In the genomic region with DNA sequence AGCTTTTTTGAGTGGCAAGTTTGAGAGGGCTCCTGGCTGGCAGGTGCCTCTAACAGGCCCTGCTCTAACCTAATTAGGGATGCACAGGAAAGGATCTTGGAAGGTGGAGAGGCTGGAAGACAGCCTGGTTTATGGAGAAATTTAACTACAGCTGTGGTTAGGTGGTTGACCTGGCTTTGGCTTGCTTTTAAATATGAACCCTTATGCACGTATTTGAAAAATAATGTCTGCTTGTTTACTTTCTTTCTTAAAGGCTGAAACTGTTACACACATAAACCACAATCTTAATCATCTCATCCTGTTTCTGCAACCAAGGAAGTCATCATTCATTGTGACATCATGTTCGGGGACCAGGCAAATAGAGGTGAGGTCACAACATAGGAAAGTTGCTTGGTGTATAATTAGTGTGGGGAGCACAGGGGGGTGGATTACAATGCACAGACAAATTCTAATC, we compare ENCODE assay signal across 9 cellular contexts. TPM values are rescaled to one million over a fixed set of nuclear protein-coding genes. Genes with fewer than 3 reads are reported as not detected.
DNase-seq lines count a peak whose midpoint lies in the region; ATAC-seq, FAIRE-seq and TF ChIP-seq lines count a peak whose summit lies in the region.
"Had no signal": no experiment of that assay in that cellular context is flagged by ENCODE, and none has a peak within 500 bp of the region (broad histone marks: within the 10 kb centered on the region; RNA-seq: fewer than 3 reads in every experiment).

No MANE protein-coding gene starts in this region.

- H3K4me2 ChIP-seq in PC-9 (peak overlapping the region; percentile 65), HepG2 (ENCODE audit: low read depth, low read length) (no peak overlapping the region)

- intact Hi-C loops in PC-9 (cut with micrococcal nuclease; ENCODE audit: unreplicated experiment) (no loop called here), HepG2 (cut with micrococcal nuclease; ENCODE audit: unreplicated experiment) (loop anchor here (10.0 kb wide), 1 partner anchor 1841 kb away; no protein-coding TSS in a partner anchor)

- H3K27ac ChIP-seq in PC-9 (peak overlapping the region; percentile 78), HepG2 (ENCODE audit: extremely low read length, insufficient read depth, low read length) (no peak overlapping the region), substantia nigra (ENCODE audit: low read depth, low read length, poor library complexity, severe bottlenecking) (no peak overlapping the region)

- TF ChIP-seq POLR2A in HepG2 (IDR thresholded peaks at IDR 0.05; ENCODE audit: insufficient read depth in 1 of 2, low read depth in 2 of 2, low read length in 2 of 2), result no peak

- FAIRE-seq in HepG2 (lab: Jason Lieb, UNC), result no peak
- FAIRE-seq: A204.1 had no signal

- WGBS in HepG2 (ENCODE audit: low lambda C conversion rate), result 98% methylated on average over 2 of the region's 2 CpGs

- H3K9me3 ChIP-seq in PC-9 (ENCODE audit: insufficient read depth, low read depth), result 0 out of 2 replicates have a peak, but pooled peaks cover 4% of the 10 kb centered on the region
- no peaks in the 10 kb centered on the region for H3K9me3 ChIP-seq in HepG2 (ENCODE audit: low read length)

- no peaks in the 10 kb centered on the region for H3K27me3 Mint-ChIP-seq in activated naive CD4-positive, alpha-beta T cell treated with anti-CD3 and anti-CD28 coated beads, Interleukin-2, amount 50 U/mL, for 24 hours

- H4K20me1 ChIP-seq in PC-9 (ENCODE audit: insufficient read depth), result peaks cover 6% of the 10 kb centered on the region
- peaks cover 7% of the 10 kb centered on the region; the same call in 1 of the 2 replicates for H4K20me1 ChIP-seq in HepG2 (ENCODE audit: insufficient read depth, low read length)

- H2AFZ ChIP-seq in PC-9, result no peak overlapping the region
- H2AFZ ChIP-seq in HepG2 (ENCODE audit: low read length), result no peak overlapping the region

- peaks cover 61% of the 10 kb centered on the region for H3F3A ChIP-seq in PC-9 (ENCODE audit: insufficient read depth, low read depth)

- no peaks in the 10 kb centered on the region for H3K9me3 Mint-ChIP-seq in activated naive CD4-positive, alpha-beta T cell treated with anti-CD3 and anti-CD28 coated beads, Interleukin-2, amount 50 U/mL, for 24 hours

- TF ChIP-seq CTCF in PC-9 (conservative IDR thresholded peaks at IDR 0.05) (no peak), HepG2 (CRISPR knock-in tag; IDR thresholded peaks at IDR 0.05) (no peak)

- no peak for ATAC-seq in HepG2

- H3K27ac Mint-ChIP-seq in activated naive CD4-positive, alpha-beta T cell treated with anti-CD3 and anti-CD28 coated beads, Interleukin-2, amount 50 U/mL, for 24 hours, result peak overlapping the region; percentile 92

- no peaks in the 10 kb centered on the region for H3K27me3 ChIP-seq in PC-9 (ENCODE audit: insufficient read depth, low read depth)
- H3K27me3 ChIP-seq in HepG2 (ENCODE audit: control insufficient read depth in 1 of 2, insufficient read depth in 2 of 2, low read length in 2 of 2), result no peaks in the 10 kb centered on the region

- BruUV-seq in PC-9 (replicated peaks; lab: Mats Ljungman, UMichigan) (no TSS peak), HepG2 (replicated peaks; lab: Mats Ljungman, UMichigan) (no TSS peak)

- no peak overlapping the region for H3K4me3 ChIP-seq in PC-9
- H3K4me3 ChIP-seq in HepG2 (replicated peaks in 1 of 3; ENCODE audit: insufficient read depth in 1 of 3, low read depth in 2 of 3, low read length in 3 of 3), result no peak overlapping the region

- CTCF ChIA-PET in PC-9 (lab: Charles Lee) (no interaction called here), HepG2 (lab: Yijun Ruan, JAX; ENCODE audit: low intra/inter-chr PET ratio, low total read pairs) (no interaction called here)

- H3K79me2 ChIP-seq in PC-9 (ENCODE audit: low read depth) (peaks cover 81% of the 10 kb centered on the region), HepG2 (ENCODE audit: insufficient read depth, low read length) (peaks cover 42% of the 10 kb centered on the region)

- H3K4me1 ChIP-seq in PC-9 (replicated peaks; ENCODE audit: insufficient read depth) (peaks cover 50% of the 10 kb centered on the region), HepG2 (ENCODE audit: insufficient read depth, low read length) (no peaks in the 10 kb centered on the region)

- H3K4me1 Mint-ChIP-seq in activated naive CD4-positive, alpha-beta T cell treated with anti-CD3 and anti-CD28 coated beads, Interleukin-2, amount 50 U/mL, for 24 hours, result peaks cover 59% of the 10 kb centered on the region

- DNase-seq in NCI-H1417 (lab: John Stamatoyannopoulos, UW) (peak; percentile 28 to 80 (median 44)), NCI-H1417 treated with DMSO at 0.1 percent for 48 hours (lab: John Stamatoyannopoulos, UW) (no peak), PC-9 (peak in 1 of 2 experiments; percentile 92), HepG2 (ENCODE audit: low spot score) (no peak), NCI-H2081 treated with DMSO at 0.1 percent for 48 hours (lab: John Stamatoyannopoulos, UW) (no peak), substantia nigra (lab: John Stamatoyannopoulos, UW) (no peak), globus pallidus (ENCODE audit: low spot score) (no peak)

- no peak for TF ChIP-seq RAD21 in HepG2 (CRISPR knock-in tag; IDR thresholded peaks at IDR 0.05)

- TF ChIP-seq EP300 in HepG2 (IDR thresholded peaks at IDR 0.05; ENCODE audit: low read depth in 2 of 2, low read length in 2 of 2), result no peak
- TF ChIP-seq EP300 in HepG2 (CRISPR knock-in tag; IDR thresholded peaks at IDR 0.05; ENCODE audit: borderline replicate concordance), result no peak

- no peaks in the 10 kb centered on the region for H3K9me2 ChIP-seq in PC-9 (ENCODE audit: insufficient read depth)

- peak overlapping the region; percentile 49 for H3K4me3 Mint-ChIP-seq in activated naive CD4-positive, alpha-beta T cell treated with anti-CD3 and anti-CD28 coated beads, Interleukin-2, amount 50 U/mL, for 24 hours

- peaks cover 34% of the 10 kb centered on the region for H3K36me3 Mint-ChIP-seq in activated naive CD4-positive, alpha-beta T cell treated with anti-CD3 and anti-CD28 coated beads, Interleukin-2, amount 50 U/mL, for 24 hours

- H3K36me3 ChIP-seq in PC-9 (ENCODE audit: low read depth) (peaks cover 56% of the 10 kb centered on the region), HepG2 (replicated peaks in 1 of 2; ENCODE audit: control insufficient read depth in 1 of 2, insufficient read depth in 2 of 2, low read length in 2 of 2) (peaks cover 23 to 66% of the 10 kb centered on the region in 2 experiments)

- POLR2A ChIA-PET in PC-9 (lab: Charles Lee; ENCODE audit: unreplicated experiment) (no interaction called here), HepG2 (lab: Yijun Ruan, JAX) (no interaction called here)

- H3K9ac ChIP-seq in HepG2 (ENCODE audit: insufficient read depth, low read depth, low read length), result no peak overlapping the region

- in situ Hi-C loops in HepG2 (cut with HindIII; ENCODE audit: extremely low pct_ligation_motif_present, low pct_unique_long_range_greater_than_20kb), result no loop called here

RNA-seq across cellular contexts. Expression of gene DHRS13, which starts 23.1 kb away (rescaled TPM):
- total RNA-seq in PC-9 (2021) (15.8 and 17.5 TPM in 2 replicates), HepG2 (2016; rRNA removed; fragmentation: Illumina TruSeq; extraction: Trizol) (7.6 and 12.6 TPM in 2 replicates)
- total RNA-seq in HepG2 (2016; cell fraction: cytosol; rRNA removed; fragmentation: Illumina TruSeq; extraction: Trizol; ENCODE audit: low read depth), result 3.8 and 4.4 TPM in 2 replicates
- 6.5 and 14.0 TPM in 2 replicates for total RNA-seq in HepG2 (2016; cell fraction: insoluble cytoplasmic fraction; rRNA removed; fragmentation: Illumina TruSeq; extraction: Trizol)
- 8.0 and 9.3 TPM in 2 replicates for total RNA-seq in HepG2 (2016; cell fraction: membrane; rRNA removed; fragmentation: Illumina TruSeq; extraction: Trizol)
- 9.7 and 11.6 TPM in 2 replicates for total RNA-seq in HepG2 (2016; cell fraction: nucleus; rRNA removed; fragmentation: Illumina TruSeq; extraction: Trizol)
- polyA plus RNA-seq in HepG2 (2011; rRNA removed), result 11.8 and 14.9 TPM in 2 replicates
- polyA plus RNA-seq in HepG2 (2011; cell fraction: cytosol; rRNA removed), result 17.3 and 17.4 TPM in 2 replicates
- 8.7 and 11.2 TPM in 2 replicates for polyA plus RNA-seq in HepG2 (2011; cell fraction: nucleus; rRNA removed)
- 3.6 and 6.3 TPM in 2 replicates for polyA plus RNA-seq in HepG2 (2012)
- polyA plus RNA-seq in HepG2 (2016; cell fraction: cytosol; fragmentation: Illumina TruSeq; extraction: Trizol; ENCODE audit: low read depth), result 4.0 and 5.3 TPM in 2 replicates
- polyA plus RNA-seq in HepG2 (2016; cell fraction: insoluble cytoplasmic fraction; fragmentation: Illumina TruSeq; extraction: Trizol; ENCODE audit: low read depth), result 8.0 and 9.0 TPM in 2 replicates
- 7.0 and 7.5 TPM in 2 replicates for polyA plus RNA-seq in HepG2 (2016; cell fraction: membrane; fragmentation: Illumina TruSeq; extraction: Trizol; ENCODE audit: low read depth)
- polyA plus RNA-seq in HepG2 (2016; cell fraction: nucleus; fragmentation: Illumina TruSeq; extraction: Trizol; ENCODE audit: insufficient read depth, low read depth), result 20.2 and 21.1 TPM in 2 replicates
- 15.0 and 24.2 TPM in 2 replicates for polyA minus RNA-seq in HepG2 (2011; rRNA and poly(A)+ RNA removed; ENCODE audit: low replicate concordance)
- polyA minus RNA-seq in HepG2 (2011; cell fraction: cytosol; rRNA and poly(A)+ RNA removed), result 5.9 and 8.7 TPM in 2 replicates
- 5.2 and 7.8 TPM in 2 replicates for polyA minus RNA-seq in HepG2 (2011; cell fraction: nucleus; rRNA and poly(A)+ RNA removed)

RNA-seq across cellular contexts. Expression of gene PHF12, which starts 25.4 kb away (rescaled TPM):
- total RNA-seq in PC-9 (2021), result 36.0 and 48.4 TPM in 2 replicates
- 9.8 and 10.0 TPM in 2 replicates for total RNA-seq in HepG2 (2016; rRNA removed; fragmentation: Illumina TruSeq; extraction: Trizol)
- 38.8 and 40.7 TPM in 2 replicates for total RNA-seq in HepG2 (2016; cell fraction: cytosol; rRNA removed; fragmentation: Illumina TruSeq; extraction: Trizol; ENCODE audit: low read depth)
- total RNA-seq in HepG2 (2016; cell fraction: insoluble cytoplasmic fraction; rRNA removed; fragmentation: Illumina TruSeq; extraction: Trizol), result 6.6 and 12.3 TPM in 2 replicates
- total RNA-seq in HepG2 (2016; cell fraction: membrane; rRNA removed; fragmentation: Illumina TruSeq; extraction: Trizol), result 20.1 and 21.2 TPM in 2 replicates
- 11.6 and 13.5 TPM in 2 replicates for total RNA-seq in HepG2 (2016; cell fraction: nucleus; rRNA removed; fragmentation: Illumina TruSeq; extraction: Trizol)
- polyA plus RNA-seq in HepG2 (2011; rRNA removed), result 17.1 and 23.9 TPM in 2 replicates
- 9.0 and 10.2 TPM in 2 replicates for polyA plus RNA-seq in HepG2 (2011; cell fraction: cytosol; rRNA removed)
- 40.3 and 44.7 TPM in 2 replicates for polyA plus RNA-seq in HepG2 (2011; cell fraction: nucleus; rRNA removed)
- 12.4 and 17.6 TPM in 2 replicates for polyA plus RNA-seq in HepG2 (2012)
- polyA plus RNA-seq in HepG2 (2016; cell fraction: cytosol; fragmentation: Illumina TruSeq; extraction: Trizol; ENCODE audit: low read depth), result 2.7 and 2.8 TPM in 2 replicates
- polyA plus RNA-seq in HepG2 (2016; cell fraction: insoluble cytoplasmic fraction; fragmentation: Illumina TruSeq; extraction: Trizol; ENCODE audit: low read depth), result 11.3 and 15.3 TPM in 2 replicates
- polyA plus RNA-seq in HepG2 (2016; cell fraction: membrane; fragmentation: Illumina TruSeq; extraction: Trizol; ENCODE audit: low read depth), result 9.9 and 10.4 TPM in 2 replicates
- polyA plus RNA-seq in HepG2 (2016; cell fraction: nucleus; fragmentation: Illumina TruSeq; extraction: Trizol; ENCODE audit: insufficient read depth, low read depth), result 39.1 and 44.1 TPM in 2 replicates
- polyA minus RNA-seq in HepG2 (2011; rRNA and poly(A)+ RNA removed; ENCODE audit: low replicate concordance), result 32.1 and 43.1 TPM in 2 replicates
- 13.8 and 18.0 TPM in 2 replicates for polyA minus RNA-seq in HepG2 (2011; cell fraction: cytosol; rRNA and poly(A)+ RNA removed)
- polyA minus RNA-seq in HepG2 (2011; cell fraction: nucleus; rRNA and poly(A)+ RNA removed), result 23.6 and 28.2 TPM in 2 replicates

RNA-seq across cellular contexts. Expression of gene FLOT2, which starts 28.4 kb away (rescaled TPM):
- total RNA-seq in PC-9 (2021) (118 and 128 TPM in 2 replicates), HepG2 (2016; rRNA removed; fragmentation: Illumina TruSeq; extraction: Trizol) (54.3 and 60.7 TPM in 2 replicates)
- total RNA-seq in HepG2 (2016; cell fraction: cytosol; rRNA removed; fragmentation: Illumina TruSeq; extraction: Trizol; ENCODE audit: low read depth), result 21.0 and 27.1 TPM in 2 replicates
- total RNA-seq in HepG2 (2016; cell fraction: insoluble cytoplasmic fraction; rRNA removed; fragmentation: Illumina TruSeq; extraction: Trizol), result 53.0 and 55.0 TPM in 2 replicates
- 55.4 and 58.7 TPM in 2 replicates for total RNA-seq in HepG2 (2016; cell fraction: membrane; rRNA removed; fragmentation: Illumina TruSeq; extraction: Trizol)
- total RNA-seq in HepG2 (2016; cell fraction: nucleus; rRNA removed; fragmentation: Illumina TruSeq; extraction: Trizol), result 31.5 and 32.6 TPM in 2 replicates
- polyA plus RNA-seq in HepG2 (2011; rRNA removed), result 54.5 and 60.6 TPM in 2 replicates
- polyA plus RNA-seq in HepG2 (2011; cell fraction: cytosol; rRNA removed), result 66.4 and 77.9 TPM in 2 replicates
- polyA plus RNA-seq in HepG2 (2011; cell fraction: nucleus; rRNA removed), result 62.5 and 67.8 TPM in 2 replicates
- polyA plus RNA-seq in HepG2 (2012), result 42.3 and 50.0 TPM in 2 replicates
- 27.5 and 28.8 TPM in 2 replicates for polyA plus RNA-seq in HepG2 (2016; cell fraction: cytosol; fragmentation: Illumina TruSeq; extraction: Trizol; ENCODE audit: low read depth)
- 48.1 and 64.0 TPM in 2 replicates for polyA plus RNA-seq in HepG2 (2016; cell fraction: insoluble cytoplasmic fraction; fragmentation: Illumina TruSeq; extraction: Trizol; ENCODE audit: low read depth)
- polyA plus RNA-seq in HepG2 (2016; cell fraction: membrane; fragmentation: Illumina TruSeq; extraction: Trizol; ENCODE audit: low read depth), result 49.0 and 54.8 TPM in 2 replicates
- polyA plus RNA-seq in HepG2 (2016; cell fraction: nucleus; fragmentation: Illumina TruSeq; extraction: Trizol; ENCODE audit: insufficient read depth, low read depth), result 64.4 and 67.0 TPM in 2 replicates
- 124 and 166 TPM in 2 replicates for polyA minus RNA-seq in HepG2 (2011; rRNA and poly(A)+ RNA removed; ENCODE audit: low replicate concordance)
- polyA minus RNA-seq in HepG2 (2011; cell fraction: cytosol; rRNA and poly(A)+ RNA removed), result 35.9 and 59.2 TPM in 2 replicates
- polyA minus RNA-seq in HepG2 (2011; cell fraction: nucleus; rRNA and poly(A)+ RNA removed), result 14.0 and 19.0 TPM in 2 replicates

Comparison
In these comparisons a context has a peak if more than half of its experiments do, and no peak if none do; other contexts are left out.
1. DNase-seq: peak in NCI-H1417 (3 of 3); none in NCI-H1417 treated with DMSO at 0.1 percent for 48 hours (single experiment), HepG2 (single experiment), NCI-H2081 treated with DMSO at 0.1 percent for 48 hours (single experiment), substantia nigra (0 of 49) and globus pallidus (single experiment).